Comparison of ENCODE assay signal across 1 cellular context in the genomic region with DNA sequence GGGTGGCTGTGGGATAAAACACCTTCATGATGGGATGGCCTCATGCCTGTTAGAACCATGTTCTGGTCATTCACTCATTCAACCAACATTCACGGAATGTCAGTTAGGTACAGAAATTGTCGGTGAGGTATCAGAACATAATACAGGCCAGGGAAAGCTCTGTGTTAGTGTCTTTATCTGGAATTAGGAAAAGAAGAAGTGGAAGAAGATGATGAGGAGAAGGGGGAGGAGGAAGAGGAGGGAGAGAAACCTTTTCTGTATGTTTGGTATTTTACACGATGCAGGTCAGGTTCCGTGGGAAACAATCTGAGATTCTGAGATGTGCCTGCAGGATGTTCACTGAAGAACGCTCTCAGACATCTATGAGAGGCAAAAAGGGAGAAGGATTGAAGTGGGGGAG.
TF ChIP-seq lines count a peak whose summit lies in the region.

No MANE protein-coding gene starts in this region.

TF ChIP-seq in GM23338, 12 proteins besides CTCF, POLR2A, EP300 and RAD21 (continued from another document):
- TF ChIP-seq, protein P1, sequence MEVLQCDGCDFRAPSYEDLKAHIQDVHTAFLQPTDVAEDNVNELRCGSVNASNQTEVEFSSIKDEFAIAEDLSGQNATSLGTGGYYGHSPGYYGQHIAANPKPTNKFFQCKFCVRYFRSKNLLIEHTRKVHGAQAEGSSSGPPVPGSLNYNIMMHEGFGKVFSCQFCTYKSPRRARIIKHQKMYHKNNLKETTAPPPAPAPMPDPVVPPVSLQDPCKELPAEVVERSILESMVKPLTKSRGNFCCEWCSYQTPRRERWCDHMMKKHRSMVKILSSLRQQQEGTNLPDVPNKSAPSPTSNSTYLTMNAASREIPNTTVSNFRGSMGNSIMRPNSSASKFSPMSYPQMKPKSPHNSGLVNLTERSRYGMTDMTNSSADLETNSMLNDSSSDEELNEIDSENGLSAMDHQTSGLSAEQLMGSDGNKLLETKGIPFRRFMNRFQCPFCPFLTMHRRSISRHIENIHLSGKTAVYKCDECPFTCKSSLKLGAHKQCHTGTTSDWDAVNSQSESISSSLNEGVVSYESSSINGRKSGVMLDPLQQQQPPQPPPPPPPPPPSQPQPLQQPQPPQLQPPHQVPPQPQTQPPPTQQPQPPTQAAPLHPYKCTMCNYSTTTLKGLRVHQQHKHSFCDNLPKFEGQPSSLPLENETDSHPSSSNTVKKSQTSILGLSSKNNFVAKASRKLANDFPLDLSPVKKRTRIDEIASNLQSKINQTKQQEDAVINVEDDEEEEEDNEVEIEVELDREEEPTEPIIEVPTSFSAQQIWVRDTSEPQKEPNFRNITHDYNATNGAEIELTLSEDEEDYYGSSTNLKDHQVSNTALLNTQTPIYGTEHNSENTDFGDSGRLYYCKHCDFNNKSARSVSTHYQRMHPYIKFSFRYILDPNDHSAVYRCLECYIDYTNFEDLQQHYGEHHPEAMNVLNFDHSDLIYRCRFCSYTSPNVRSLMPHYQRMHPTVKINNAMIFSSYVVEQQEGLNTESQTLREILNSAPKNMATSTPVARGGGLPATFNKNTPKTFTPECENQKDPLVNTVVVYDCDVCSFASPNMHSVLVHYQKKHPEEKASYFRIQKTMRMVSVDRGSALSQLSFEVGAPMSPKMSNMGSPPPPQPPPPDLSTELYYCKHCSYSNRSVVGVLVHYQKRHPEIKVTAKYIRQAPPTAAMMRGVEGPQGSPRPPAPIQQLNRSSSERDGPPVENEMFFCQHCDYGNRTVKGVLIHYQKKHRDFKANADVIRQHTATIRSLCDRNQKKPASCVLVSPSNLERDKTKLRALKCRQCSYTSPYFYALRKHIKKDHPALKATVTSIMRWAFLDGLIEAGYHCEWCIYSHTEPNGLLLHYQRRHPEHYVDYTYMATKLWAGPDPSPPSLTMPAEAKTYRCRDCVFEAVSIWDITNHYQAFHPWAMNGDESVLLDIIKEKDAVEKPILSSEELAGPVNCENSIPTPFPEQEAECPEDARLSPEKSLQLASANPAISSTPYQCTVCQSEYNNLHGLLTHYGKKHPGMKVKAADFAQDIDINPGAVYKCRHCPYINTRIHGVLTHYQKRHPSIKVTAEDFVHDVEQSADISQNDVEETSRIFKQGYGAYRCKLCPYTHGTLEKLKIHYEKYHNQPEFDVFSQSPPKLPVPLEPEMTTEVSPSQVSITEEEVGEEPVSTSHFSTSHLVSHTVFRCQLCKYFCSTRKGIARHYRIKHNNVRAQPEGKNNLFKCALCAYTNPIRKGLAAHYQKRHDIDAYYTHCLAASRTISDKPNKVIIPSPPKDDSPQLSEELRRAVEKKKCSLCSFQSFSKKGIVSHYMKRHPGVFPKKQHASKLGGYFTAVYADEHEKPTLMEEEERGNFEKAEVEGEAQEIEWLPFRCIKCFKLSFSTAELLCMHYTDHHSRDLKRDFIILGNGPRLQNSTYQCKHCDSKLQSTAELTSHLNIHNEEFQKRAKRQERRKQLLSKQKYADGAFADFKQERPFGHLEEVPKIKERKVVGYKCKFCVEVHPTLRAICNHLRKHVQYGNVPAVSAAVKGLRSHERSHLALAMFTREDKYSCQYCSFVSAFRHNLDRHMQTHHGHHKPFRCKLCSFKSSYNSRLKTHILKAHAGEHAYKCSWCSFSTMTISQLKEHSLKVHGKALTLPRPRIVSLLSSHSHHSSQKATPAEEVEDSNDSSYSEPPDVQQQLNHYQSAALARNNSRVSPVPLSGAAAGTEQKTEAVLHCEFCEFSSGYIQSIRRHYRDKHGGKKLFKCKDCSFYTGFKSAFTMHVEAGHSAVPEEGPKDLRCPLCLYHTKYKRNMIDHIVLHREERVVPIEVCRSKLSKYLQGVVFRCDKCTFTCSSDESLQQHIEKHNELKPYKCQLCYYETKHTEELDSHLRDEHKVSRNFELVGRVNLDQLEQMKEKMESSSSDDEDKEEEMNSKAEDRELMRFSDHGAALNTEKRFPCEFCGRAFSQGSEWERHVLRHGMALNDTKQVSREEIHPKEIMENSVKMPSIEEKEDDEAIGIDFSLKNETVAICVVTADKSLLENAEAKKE (CRISPR knock-in tag; IDR thresholded peaks at IDR 0.05) = no peak
- no peak for TF ChIP-seq STAT1 (IDR thresholded peaks at IDR 0.05; ENCODE audit: unreplicated experiment)
- TF ChIP-seq JUNB (IDR thresholded peaks at IDR 0.05; ENCODE audit: unreplicated experiment) = no peak
- TF ChIP-seq, protein P2, sequence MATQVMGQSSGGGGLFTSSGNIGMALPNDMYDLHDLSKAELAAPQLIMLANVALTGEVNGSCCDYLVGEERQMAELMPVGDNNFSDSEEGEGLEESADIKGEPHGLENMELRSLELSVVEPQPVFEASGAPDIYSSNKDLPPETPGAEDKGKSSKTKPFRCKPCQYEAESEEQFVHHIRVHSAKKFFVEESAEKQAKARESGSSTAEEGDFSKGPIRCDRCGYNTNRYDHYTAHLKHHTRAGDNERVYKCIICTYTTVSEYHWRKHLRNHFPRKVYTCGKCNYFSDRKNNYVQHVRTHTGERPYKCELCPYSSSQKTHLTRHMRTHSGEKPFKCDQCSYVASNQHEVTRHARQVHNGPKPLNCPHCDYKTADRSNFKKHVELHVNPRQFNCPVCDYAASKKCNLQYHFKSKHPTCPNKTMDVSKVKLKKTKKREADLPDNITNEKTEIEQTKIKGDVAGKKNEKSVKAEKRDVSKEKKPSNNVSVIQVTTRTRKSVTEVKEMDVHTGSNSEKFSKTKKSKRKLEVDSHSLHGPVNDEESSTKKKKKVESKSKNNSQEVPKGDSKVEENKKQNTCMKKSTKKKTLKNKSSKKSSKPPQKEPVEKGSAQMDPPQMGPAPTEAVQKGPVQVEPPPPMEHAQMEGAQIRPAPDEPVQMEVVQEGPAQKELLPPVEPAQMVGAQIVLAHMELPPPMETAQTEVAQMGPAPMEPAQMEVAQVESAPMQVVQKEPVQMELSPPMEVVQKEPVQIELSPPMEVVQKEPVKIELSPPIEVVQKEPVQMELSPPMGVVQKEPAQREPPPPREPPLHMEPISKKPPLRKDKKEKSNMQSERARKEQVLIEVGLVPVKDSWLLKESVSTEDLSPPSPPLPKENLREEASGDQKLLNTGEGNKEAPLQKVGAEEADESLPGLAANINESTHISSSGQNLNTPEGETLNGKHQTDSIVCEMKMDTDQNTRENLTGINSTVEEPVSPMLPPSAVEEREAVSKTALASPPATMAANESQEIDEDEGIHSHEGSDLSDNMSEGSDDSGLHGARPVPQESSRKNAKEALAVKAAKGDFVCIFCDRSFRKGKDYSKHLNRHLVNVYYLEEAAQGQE (IDR thresholded peaks at IDR 0.05; ENCODE audit: unreplicated experiment) = no peak
- no peak for TF ChIP-seq ZNF114 (CRISPR knock-in tag; IDR thresholded peaks at IDR 0.05)
- no peak for TF ChIP-seq EZH2phosphoT487 (IDR thresholded peaks at IDR 0.05; ENCODE audit: unreplicated experiment)
- TF ChIP-seq, protein P3, sequence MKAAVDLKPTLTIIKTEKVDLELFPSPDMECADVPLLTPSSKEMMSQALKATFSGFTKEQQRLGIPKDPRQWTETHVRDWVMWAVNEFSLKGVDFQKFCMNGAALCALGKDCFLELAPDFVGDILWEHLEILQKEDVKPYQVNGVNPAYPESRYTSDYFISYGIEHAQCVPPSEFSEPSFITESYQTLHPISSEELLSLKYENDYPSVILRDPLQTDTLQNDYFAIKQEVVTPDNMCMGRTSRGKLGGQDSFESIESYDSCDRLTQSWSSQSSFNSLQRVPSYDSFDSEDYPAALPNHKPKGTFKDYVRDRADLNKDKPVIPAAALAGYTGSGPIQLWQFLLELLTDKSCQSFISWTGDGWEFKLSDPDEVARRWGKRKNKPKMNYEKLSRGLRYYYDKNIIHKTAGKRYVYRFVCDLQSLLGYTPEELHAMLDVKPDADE (IDR thresholded peaks at IDR 0.05) = no peak
- no peak for TF ChIP-seq ZNF331 (CRISPR knock-in tag; IDR thresholded peaks at IDR 0.05; ENCODE audit: low read depth)
